Comparison of ENCODE assay signal across 1 cellular context in genomic region chr13:35566340-35566739, GRCh38.
TF ChIP-seq lines count a peak whose summit lies in the region.

No MANE protein-coding gene starts in this region.

TF ChIP-seq in WTC11, 78 proteins besides CTCF, POLR2A, EP300 and RAD21 (continued from another document):
- TF ChIP-seq GRHL2 (CRISPR knock-in tag; IDR thresholded peaks at IDR 0.05; ENCODE audit: insufficient replicate concordance, severe bottlenecking) (no peak), E2F5 (CRISPR knock-in tag; IDR thresholded peaks at IDR 0.05) (no peak), JUN (CRISPR knock-in tag; IDR thresholded peaks at IDR 0.05) (no peak)
